In genomic region chr2:73290049-73290839, GRCh38 we compare ENCODE assay signal across 10 cellular contexts. TPM values are rescaled to one million over a fixed set of nuclear protein-coding genes. Genes with fewer than 3 reads are reported as not detected.
DNase-seq lines count a peak whose midpoint lies in the region; ATAC-seq, FAIRE-seq and TF ChIP-seq lines count a peak whose summit lies in the region.
"Had no signal": no experiment of that assay in that cellular context is flagged by ENCODE, and none has a peak within 500 bp of the region (broad histone marks: within the 10 kb centered on the region; RNA-seq: fewer than 3 reads in every experiment).

No MANE protein-coding gene starts in this region.

- TF ChIP-seq CTCF in OCI-LY7 (conservative IDR thresholded peaks at IDR 0.05; ENCODE audit: low read length) = peak; percentile 90

- H3K36me3 ChIP-seq in OCI-LY7 (ENCODE audit: insufficient read depth, low read length) = no peaks in the 10 kb centered on the region

- peaks cover 22% of the 10 kb centered on the region for H3K4me1 Mint-ChIP-seq in activated naive CD8-positive, alpha-beta T cell (ENCODE audit: low read depth)

- H3K36me3 Mint-ChIP-seq in activated naive CD8-positive, alpha-beta T cell = no peaks in the 10 kb centered on the region

- no peaks in the 10 kb centered on the region for H3K9me2 ChIP-seq in OCI-LY7 (ENCODE audit: insufficient read depth, low read length)

- CTCF ChIA-PET in OCI-LY7 (lab: Charles Lee; ENCODE audit: unreplicated experiment) = interaction anchor here (0.6 kb wide), 2 partner anchors 13 to 54 kb away, joined by 3 read pairs; no protein-coding TSS in a partner anchor

- no peak overlapping the region for H3K4me2 ChIP-seq in OCI-LY7 (ENCODE audit: low read length)

- H3K4me3 ChIP-seq in OCI-LY7 (ENCODE audit: low read depth, low read length, poor library complexity, severe bottlenecking) = no peak overlapping the region

- H2AFZ ChIP-seq in OCI-LY7 (ENCODE audit: low read length) = no peak overlapping the region

- POLR2A ChIA-PET in OCI-LY7 (lab: Charles Lee) = interaction anchor here (0.6 to 1.2 kb wide), 8 partner anchors 8 to 187 kb away, joined by 3 read pairs; partner anchors contain the start of gene CCT7

- peaks cover 13% of the 10 kb centered on the region for H3K4me1 ChIP-seq in OCI-LY7 (ENCODE audit: insufficient read depth, low read length, poor library complexity, severe bottlenecking)

- H3K27me3 Mint-ChIP-seq in activated naive CD8-positive, alpha-beta T cell = peaks cover 8% of the 10 kb centered on the region

- H3K27ac ChIP-seq in OCI-LY7 (ENCODE audit: low read depth, low read length, poor library complexity, severe bottlenecking) = no peak overlapping the region
- H3K27ac ChIP-seq: skin epidermis had no signal

- no peaks in the 10 kb centered on the region for H3K9me3 Mint-ChIP-seq in activated naive CD8-positive, alpha-beta T cell (ENCODE audit: low read depth)
- H3K9me3 Mint-ChIP-seq: activated B cell treated with CpG ODN at 0.5 μM for 24 hours had no signal

- no peak for ATAC-seq in HG03354 (IDR thresholded peaks at IDR 0.05; ENCODE audit: poor library complexity, severe bottlenecking, unreplicated experiment)
- ATAC-seq in GM18868 (IDR thresholded peaks at IDR 0.05; ENCODE audit: unreplicated experiment) = no peak

- no peaks in the 10 kb centered on the region for H3K9me3 ChIP-seq in OCI-LY7 (ENCODE audit: low read length)

- no peaks in the 10 kb centered on the region for H3K79me2 ChIP-seq in OCI-LY7 (ENCODE audit: insufficient read depth, low read depth, low read length)

- no peak overlapping the region for H3K27ac Mint-ChIP-seq in activated naive CD8-positive, alpha-beta T cell
- H3K27ac Mint-ChIP-seq: activated B cell treated with CpG ODN at 0.5 μM for 24 hours had no signal

- no TSS peak for BruUV-seq in OCI-LY7 (replicated peaks; lab: Mats Ljungman, UMichigan)

- peak overlapping the region; percentile 67 for H3K4me3 Mint-ChIP-seq in activated naive CD8-positive, alpha-beta T cell

- H4K20me1 ChIP-seq in OCI-LY7 (ENCODE audit: insufficient read depth, low read length) = no peaks in the 10 kb centered on the region

- intact Hi-C loops in OCI-LY7 (cut with micrococcal nuclease; ENCODE audit: unreplicated experiment) = no loop called here

- peak; percentile 54 for DNase-seq in DMS153 treated with DMSO at 0.1 percent for 48 hours (lab: John Stamatoyannopoulos, UW; ENCODE audit: unreplicated experiment)
- DNase-seq in HT1080 (ENCODE audit: low read depth) = peak; percentile 20
- peak; percentile 75 for DNase-seq in OCI-LY7 (ENCODE audit: low spot score)
- DNase-seq in kidney glomerular epithelial cell (lab: John Stamatoyannopoulos, UW) = peak; percentile 25
- DNase-seq in urothelium cell line (ENCODE audit: low spot score) = peak; percentile 35

- peak; percentile 69 for FAIRE-seq in urothelium cell line (lab: Jason Lieb, UNC)

RNA-seq across cellular contexts. Expression of gene EGR4, which starts 3.1 kb away (rescaled TPM):
- total RNA-seq in HT1080 (2014; rRNA removed; shearing (Covaris generic)) = not detected in 2 replicates
- polyA plus RNA-seq in HT1080 (2015; cell fraction: cytosol; rRNA removed) = 0.02 TPM in 1 of 2 replicates, not detected in the other
- not detected in 2 replicates for polyA plus RNA-seq in HT1080 (2015; cell fraction: nucleus; rRNA removed)
- not detected in 2 replicates for total RNA-seq in OCI-LY7 (2014; rRNA removed; shearing (Covaris generic))
- total RNA-seq in OCI-LY7 (2022) = not detected in 2 replicates
- total RNA-seq: activated B cell treated with CpG ODN at 0.5 μM for 24 hours had no signal

RNA-seq across cellular contexts. Expression of gene FBXO41, which starts 6.0 kb away (rescaled TPM):
- 5.8 and 6.9 TPM in 2 replicates for total RNA-seq in HT1080 (2014; rRNA removed; shearing (Covaris generic))
- polyA plus RNA-seq in HT1080 (2015; cell fraction: cytosol; rRNA removed) = 5.6 and 6.0 TPM in 2 replicates
- 18.2 and 19.6 TPM in 2 replicates for polyA plus RNA-seq in HT1080 (2015; cell fraction: nucleus; rRNA removed)
- total RNA-seq in OCI-LY7 (2014; rRNA removed; shearing (Covaris generic)) = 17.0 and 20.4 TPM in 2 replicates
- 52.2 and 57.9 TPM in 2 replicates for total RNA-seq in OCI-LY7 (2022)

RNA-seq across cellular contexts. Expression of gene CCT7, which starts 56.1 kb away (rescaled TPM):
- total RNA-seq in HT1080 (2014; rRNA removed; shearing (Covaris generic)) = 813 and 842 TPM in 2 replicates
- polyA plus RNA-seq in HT1080 (2015; cell fraction: cytosol; rRNA removed) = 483 and 485 TPM in 2 replicates
- polyA plus RNA-seq in HT1080 (2015; cell fraction: nucleus; rRNA removed) = 559 and 613 TPM in 2 replicates
- 334 and 378 TPM in 2 replicates for total RNA-seq in OCI-LY7 (2014; rRNA removed; shearing (Covaris generic))
- 307 and 347 TPM in 2 replicates for total RNA-seq in OCI-LY7 (2022)

RNA-seq across cellular contexts. Expression of gene PRADC1, which starts 57.2 kb away (rescaled TPM):
- 57.1 and 64.3 TPM in 2 replicates for total RNA-seq in HT1080 (2014; rRNA removed; shearing (Covaris generic))
- 24.2 and 27.8 TPM in 2 replicates for polyA plus RNA-seq in HT1080 (2015; cell fraction: cytosol; rRNA removed)
- polyA plus RNA-seq in HT1080 (2015; cell fraction: nucleus; rRNA removed) = 6.0 and 7.1 TPM in 2 replicates
- 25.3 and 25.9 TPM in 2 replicates for total RNA-seq in OCI-LY7 (2014; rRNA removed; shearing (Covaris generic))
- 20.6 and 23.0 TPM in 2 replicates for total RNA-seq in OCI-LY7 (2022)

Comparison
In these comparisons a context has a peak if more than half of its experiments do, and no peak if none do; other contexts are left out.
1. DNase-seq: peak in every context shown above with its lines; median percentile 75 in OCI-LY7; 54 in DMS153 treated with DMSO at 0.1 percent for 48 hours; 35 in urothelium cell line; 25 in kidney glomerular epithelial cell; 20 in HT1080.